ENCODE assay signal across 16 cellular contexts in the genomic region with DNA sequence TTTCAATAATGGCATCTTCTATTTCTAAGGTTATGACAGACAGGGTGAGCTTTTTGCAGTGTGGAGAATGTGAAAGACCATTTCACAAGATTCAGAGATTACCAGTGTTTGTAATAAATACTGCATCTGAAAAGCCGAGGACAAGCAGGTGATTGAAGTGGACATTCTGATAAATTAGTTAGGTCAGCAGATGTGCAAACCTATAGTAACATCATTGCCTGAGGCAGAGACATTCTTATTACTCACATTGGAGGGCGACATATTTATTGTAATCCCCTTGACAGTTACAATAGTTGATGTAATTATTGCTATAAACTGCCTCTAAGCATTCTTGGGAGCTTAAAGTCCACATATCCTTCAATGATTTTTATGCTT. TPM values are rescaled to one million over a fixed set of nuclear protein-coding genes. Genes with fewer than 3 reads are reported as not detected.
DNase-seq lines count a peak whose midpoint lies in the region; ATAC-seq and TF ChIP-seq lines count a peak whose summit lies in the region.
"Had no signal": no experiment of that assay in that cellular context is flagged by ENCODE, and none has a peak within 500 bp of the region (broad histone marks: within the 10 kb centered on the region; RNA-seq: fewer than 3 reads in every experiment).

No MANE protein-coding gene starts in this region.

- H3K27ac Mint-ChIP-seq in activated CD4-positive, alpha-beta T cell treated with anti-CD3 and anti-CD28 coated beads for 36 hours: peak overlapping the region; percentile 45
- peak overlapping the region; percentile 28 for H3K27ac Mint-ChIP-seq in activated naive CD8-positive, alpha-beta T cell treated with anti-CD3 and anti-CD28 coated beads for 36 hours

- H3K9ac ChIP-seq in HCT116 (ENCODE audit: low read length) (no peak overlapping the region), GM23248 (no peak overlapping the region)

- H3K27me3 ChIP-seq in HCT116 (ENCODE audit: insufficient read depth, low read length) (no peaks in the 10 kb centered on the region), psoas muscle (ENCODE audit: insufficient read depth in 3 of 3, low read length in 2 of 3) (peaks cover 0 to 47% (median 15%) of the 10 kb centered on the region in 3 donors), GM23248 (replicated peaks; ENCODE audit: insufficient read depth) (peaks cover 53% of the 10 kb centered on the region)
- H3K27me3 ChIP-seq: body of pancreas, SJCRH30 had no signal

- CTCF ChIA-PET in activated CD4-positive, alpha-beta T cell treated with anti-CD3 and anti-CD28 coated beads for 36 hours (lab: Charles Lee): interaction anchor here (1.1 kb wide), 1 partner anchor 11 kb away, joined by 3 read pairs; no protein-coding TSS in a partner anchor
- CTCF ChIA-PET in HCT116 (lab: Charles Lee): no interaction called here

- H4K20me1 ChIP-seq in HCT116 (ENCODE audit: insufficient read depth): no peaks in the 10 kb centered on the region
- H4K20me1 ChIP-seq in GM23248 (ENCODE audit: insufficient read depth): no peaks in the 10 kb centered on the region

- H3K9me2 ChIP-seq in HCT116 (ENCODE audit: insufficient read depth): no peaks in the 10 kb centered on the region
- H3K9me2 ChIP-seq in GM23248 (ENCODE audit: insufficient read depth): no peaks in the 10 kb centered on the region

- TF ChIP-seq POLR2A in HCT116 (IDR thresholded peaks at IDR 0.05; ENCODE audit: borderline replicate concordance, extremely low read depth, insufficient read depth, insufficient read length): no peak

- H3K79me2 ChIP-seq in HCT116 (ENCODE audit: insufficient read depth, low read length) (no peaks in the 10 kb centered on the region), GM23248 (ENCODE audit: insufficient read depth) (no peaks in the 10 kb centered on the region)

- peaks cover 4% of the 10 kb centered on the region for H3K36me3 Mint-ChIP-seq in activated CD4-positive, alpha-beta T cell treated with anti-CD3 and anti-CD28 coated beads for 36 hours (ENCODE audit: low read depth)
- peaks cover 8% of the 10 kb centered on the region for H3K36me3 Mint-ChIP-seq in activated naive CD8-positive, alpha-beta T cell treated with anti-CD3 and anti-CD28 coated beads for 36 hours

- H3K9me3 ChIP-seq in HCT116 (ENCODE audit: control insufficient read depth in 1 of 2, insufficient read depth in 1 of 2, low read depth in 1 of 2, low read length in 2 of 2) (no peaks in the 10 kb centered on the region), psoas muscle (no peaks in the 10 kb centered on the region), GM23248 (ENCODE audit: low read depth) (no peaks in the 10 kb centered on the region)
- H3K9me3 ChIP-seq: body of pancreas, sigmoid colon, SJCRH30, suprapubic skin had no signal

- H3K4me2 ChIP-seq in HCT116 (ENCODE audit: low read length): no peak overlapping the region
- H3K4me2 ChIP-seq in GM23248 (ENCODE audit: unreplicated experiment): no peak overlapping the region

- H3K9me3 Mint-ChIP-seq in activated CD4-positive, alpha-beta T cell treated with anti-CD3 and anti-CD28 coated beads for 36 hours (ENCODE audit: low read depth): no peaks in the 10 kb centered on the region
- H3K9me3 Mint-ChIP-seq in activated naive CD8-positive, alpha-beta T cell treated with anti-CD3 and anti-CD28 coated beads for 36 hours: no peaks in the 10 kb centered on the region

- no TSS peak for BruUV-seq in HCT116 (replicated peaks; lab: Mats Ljungman, UMichigan)

- H3K4me3 ChIP-seq in HCT116 (replicated peaks in 1 of 2; ENCODE audit: low read depth in 1 of 2, low read length in 2 of 2) (no peak overlapping the region), psoas muscle (peak overlapping the region; percentile 66), GM23248 (no peak overlapping the region)
- H3K4me3 ChIP-seq: body of pancreas, K562, sigmoid colon, SJCRH30, suprapubic skin had no signal

- 0 out of 2 replicates have a peak, but pooled peaks have one; percentile 5 for TF ChIP-seq RAD21 in HCT116 (IDR thresholded peaks at IDR 0.05; ENCODE audit: low read depth)

- H2AFZ ChIP-seq in HCT116 (ENCODE audit: low read depth, low read length, poor library complexity, severe bottlenecking) (no peak overlapping the region), GM23248 (no peak overlapping the region)

- POLR2A ChIA-PET in activated CD4-positive, alpha-beta T cell treated with anti-CD3 and anti-CD28 coated beads for 36 hours (lab: Charles Lee): no interaction called here
- POLR2A ChIA-PET in HCT116 (lab: Charles Lee): no interaction called here

- no peaks in the 10 kb centered on the region for H3K36me3 ChIP-seq in HCT116 (ENCODE audit: control insufficient read depth in 1 of 2, insufficient read depth in 2 of 2, low read length in 2 of 2)
- H3K36me3 ChIP-seq in psoas muscle (ENCODE audit: insufficient read depth in 1 of 2, low read depth in 1 of 2): no peaks in the 10 kb centered on the region
- no peaks in the 10 kb centered on the region for H3K36me3 ChIP-seq in GM23248 (ENCODE audit: low read depth)
- H3K36me3 ChIP-seq: sigmoid colon, SJCRH30, suprapubic skin had no signal

- peaks cover 12% of the 10 kb centered on the region; the same call in 1 of the 2 replicates for H3F3A ChIP-seq in GM23248 (ENCODE audit: insufficient read depth)

- WGBS in psoas muscle, 3 donors: 50 to 55% (median 52%) methylated on average over 2 of the region's 2 CpGs
- WGBS in GM23248 (ENCODE audit: low coverage in 1 of 2, low lambda C conversion rate in 2 of 2, missing lambda C conversion rate in 2 of 2), 2 experiments: 84 to 87% methylated on average over 2 of the region's 2 CpGs

- H3K4me1 ChIP-seq in HCT116 (ENCODE audit: control insufficient read depth in 1 of 2, insufficient read depth in 2 of 2, low read length in 2 of 2) (peaks cover 6 to 13% of the 10 kb centered on the region in 2 experiments), psoas muscle (no peaks in the 10 kb centered on the region), GM23248 (ENCODE audit: insufficient read depth) (peaks cover 10% of the 10 kb centered on the region)

- RAD21 ChIA-PET in HCT116 (lab: Charles Lee; ENCODE audit: low non-redundant PET in 1 of 2, low total read pairs in 2 of 2, uncharacterized antibody in 2 of 2, unreplicated experiment in 2 of 2): no interaction called here

- H3K27me3 Mint-ChIP-seq in activated CD4-positive, alpha-beta T cell treated with anti-CD3 and anti-CD28 coated beads for 36 hours: peaks cover 5% of the 10 kb centered on the region
- no peaks in the 10 kb centered on the region for H3K27me3 Mint-ChIP-seq in activated naive CD8-positive, alpha-beta T cell treated with anti-CD3 and anti-CD28 coated beads for 36 hours

- TF ChIP-seq CTCF in HCT116 (IDR thresholded peaks at IDR 0.05 in 2 of 3, conservative IDR thresholded peaks at IDR 0.05 in 1 of 3; ENCODE audit: borderline replicate concordance in 1 of 3, insufficient read depth in 1 of 3, low read depth in 2 of 3, low read length in 2 of 3) (no peak), psoas muscle (IDR thresholded peaks at IDR 0.05) (no peak)

- no peak overlapping the region for H3K4me3 Mint-ChIP-seq in activated CD4-positive, alpha-beta T cell treated with anti-CD3 and anti-CD28 coated beads for 36 hours
- H3K4me3 Mint-ChIP-seq in activated naive CD8-positive, alpha-beta T cell treated with anti-CD3 and anti-CD28 coated beads for 36 hours: peak overlapping the region; percentile 63

- no peak for ATAC-seq in activated CD4-positive, alpha-beta T cell treated with anti-CD3 and anti-CD28 coated beads for 36 hours
- ATAC-seq in HCT116: no peak
- no peak for ATAC-seq in psoas muscle
- no peak for ATAC-seq in GM19463 (IDR thresholded peaks at IDR 0.05; ENCODE audit: unreplicated experiment)
- ATAC-seq: body of pancreas, K562, left colon had no signal

- intact Hi-C loops in activated CD4-positive, alpha-beta T cell treated with anti-CD3 and anti-CD28 coated beads for 36 hours (cut with DNase I, micrococcal nuclease): loop anchor here (2.0 to 10.0 kb wide), 7 partner anchors 53 to 339 kb away; a partner anchor contains a TSS
- intact Hi-C loops in HCT116 (cut with micrococcal nuclease): no loop called here
- intact Hi-C loops in psoas muscle (cut with DNase I): no loop called here

- H3K4me1 Mint-ChIP-seq in activated CD4-positive, alpha-beta T cell treated with anti-CD3 and anti-CD28 coated beads for 36 hours: peaks cover 72% of the 10 kb centered on the region
- peaks cover 60% of the 10 kb centered on the region for H3K4me1 Mint-ChIP-seq in activated naive CD8-positive, alpha-beta T cell treated with anti-CD3 and anti-CD28 coated beads for 36 hours

- H3K27ac ChIP-seq in HCT116 (ENCODE audit: low read depth, low read length) (no peak overlapping the region), psoas muscle (peak overlapping the region; percentile 20), GM23248 (no peak overlapping the region)
- H3K27ac ChIP-seq: body of pancreas, SJCRH30, suprapubic skin had no signal

- DNase-seq in activated CD4-positive, alpha-beta T cell treated with anti-CD3 and anti-CD28 coated beads for 36 hours: no peak
- DNase-seq in activated CD4-positive, alpha-beta T cell treated with anti-CD3 and anti-CD28 coated beads for 1 hour: no peak
- no peak for DNase-seq in HCT116 (ENCODE audit: low read depth, low spot score)
- DNase-seq in activated naive CD8-positive, alpha-beta T cell treated with anti-CD3 and anti-CD28 coated beads for 36 hours: no peak
- DNase-seq in psoas muscle: no peak
- DNase-seq in NOMO-1 treated with DMSO at 0.1 percent for 48 hours (lab: John Stamatoyannopoulos, UW; ENCODE audit: unreplicated experiment): no peak
- DNase-seq in GM23248: no peak
- DNase-seq: body of pancreas, left colon, NCI-H187 treated with DMSO at 0.1 percent for 48 hours, sigmoid colon had no signal

- in situ Hi-C loops in GM23248 (cut with MboI): no loop called here

TF ChIP-seq in HCT116, 20 proteins besides CTCF, POLR2A, EP300 and RAD21:
- TF ChIP-seq EZH2 (IDR thresholded peaks at IDR 0.05): no peak
- no peak for TF ChIP-seq EGR1 (IDR thresholded peaks at IDR 0.05; ENCODE audit: low read depth)
TF ChIP-seq in HCT116: peak in this region for 0.

RNA-seq across cellular contexts. Expression of a gene that starts 3.3 kb away (rescaled TPM):
- 10 to 100 TPM in 1 of 2 experiments, 1 to 10 TPM in 1; 8.2 to 14.2 TPM for total RNA-seq in activated CD4-positive, alpha-beta T cell treated with anti-CD3 and anti-CD28 coated beads for 36 hours
- total RNA-seq in HCT116 (2021; ENCODE audit: unreplicated experiment) (0.05 TPM), psoas muscle (1 to 10 TPM; 2.8 to 6.2 (median 5.3) TPM)
- polyA plus RNA-seq in HCT116 (2012): 0.04 and 0.09 TPM in 2 replicates
- total RNA-seq in activated naive CD8-positive, alpha-beta T cell treated with anti-CD3 and anti-CD28 coated beads for 36 hours: 10 to 100 TPM; 12.3 to 13.3 TPM
- polyA plus RNA-seq in psoas muscle (1 to 10 TPM; 2.0 to 3.2 (median 2.2) TPM), GM23248 (2016; fragmentation: Nextera tagmentation; extraction: Ambion mirVana) (0.04 and 0.06 TPM in 2 replicates)
- not detected in 2 replicates for total RNA-seq in GM23248 (2014; rRNA removed; shearing (Covaris generic))
- total RNA-seq: myocyte had no signal

Comparison
In these comparisons a context has a peak if more than half of its experiments do, and no peak if none do; other contexts are left out.
1. intact Hi-C loops: an anchor here in activated CD4-positive, alpha-beta T cell treated with anti-CD3 and anti-CD28 coated beads for 36 hours (2.0 to 10.0 kb wide); none called in HCT116 and psoas muscle.